In genomic region chr10:24209946-24210491, GRCh38 we compare ENCODE assay signal across 9 cellular contexts. TPM values are rescaled to one million over a fixed set of nuclear protein-coding genes. Genes with fewer than 3 reads are reported as not detected.
DNase-seq lines count a peak whose midpoint lies in the region; ATAC-seq, FAIRE-seq and TF ChIP-seq lines count a peak whose summit lies in the region.
"Had no signal": no experiment of that assay in that cellular context is flagged by ENCODE, and none has a peak within 500 bp of the region (broad histone marks: within the 10 kb centered on the region; RNA-seq: fewer than 3 reads in every experiment).

No MANE protein-coding gene starts in this region.

- TF ChIP-seq CTCF in H1 (IDR thresholded peaks at IDR 0.05; ENCODE audit: control extremely low read depth in 1 of 3, insufficient read depth in 1 of 3, low read depth in 1 of 3, low read length in 3 of 3) = no peak
- TF ChIP-seq CTCF in neural progenitor cell (IDR thresholded peaks at IDR 0.05) = no peak

- H3K27ac ChIP-seq in H1 (ENCODE audit: low read depth, low read length) (no peak overlapping the region), neural progenitor cell (peak overlapping the region; percentile 88)

- H3K4me3 ChIP-seq in H1 (ENCODE audit: extremely low read depth in 1 of 4, insufficient read depth in 2 of 4, low read depth in 3 of 4, low read length in 4 of 4) (peak overlapping the region; percentile 43 to 72 (median 68)), neural progenitor cell (peak overlapping the region; percentile 56)

- H2BK5ac ChIP-seq in H1 (ENCODE audit: low read depth, low read length) = no peak overlapping the region

- H2BK15ac ChIP-seq in H1 (ENCODE audit: low read length) = no peak overlapping the region

- 30% methylated on average over 12 of the region's 12 CpGs; no CpG with 5 or more reads in 1 of the 2 experiments for WGBS in H1 (ENCODE audit: extremely low coverage in 1 of 2, insufficient coverage in 1 of 2, insufficient read length in 1 of 2, insufficient replicate concordance in 2 of 2, low coverage in 1 of 2, low lambda C conversion rate in 2 of 2, missing lambda C conversion rate in 1 of 2), 2 experiments

- no peaks in the 10 kb centered on the region for H3K9me3 Mint-ChIP-seq in neural progenitor cell
- H3K9me3 Mint-ChIP-seq: central memory CD8-positive, alpha-beta T cell had no signal

- no peaks in the 10 kb centered on the region; the same call in 1 of the 2 replicates for H3K23me2 ChIP-seq in H1 (ENCODE audit: low read depth, low read length)

- H3K18ac ChIP-seq in H1 (ENCODE audit: extremely low read depth, low read length) = peak overlapping the region; percentile 39; the same call in 1 of the 2 replicates

- FAIRE-seq in H1 (lab: Jason Lieb, UNC) = no peak

- H3K9me3 ChIP-seq in H1 (ENCODE audit: insufficient read depth in 2 of 2, low read depth in 1 of 2, low read length in 1 of 2) = no peaks in the 10 kb centered on the region
- no peaks in the 10 kb centered on the region for H3K9me3 ChIP-seq in neural progenitor cell (ENCODE audit: low read depth)

- peak overlapping the region; percentile 74 to 75 for H3K4me2 ChIP-seq in H1 (ENCODE audit: insufficient read depth in 1 of 2, low read depth in 2 of 2, low read length in 2 of 2)
- peak overlapping the region; percentile 86 for H3K4me2 ChIP-seq in neural progenitor cell

- peak; percentile 64 for ATAC-seq in HG02571 (IDR thresholded peaks at IDR 0.05; ENCODE audit: unreplicated experiment)

- H3K79me1 ChIP-seq in H1 (ENCODE audit: low read depth, low read length) = peaks cover 3% of the 10 kb centered on the region

- H2AFZ ChIP-seq in H1 (ENCODE audit: low read length) (no peak overlapping the region), neural progenitor cell (replicated peaks) (no peak overlapping the region)

- POLR2A ChIA-PET in H1 (lab: Charles Lee; ENCODE audit: partially characterized antibody) = interaction anchor here (0.6 to 1.8 kb wide), 7 partner anchors 9 to 694 kb away, joined by 3 to 7 read pairs (median 3); no protein-coding TSS in a partner anchor

- H3K36me3 ChIP-seq in H1 (ENCODE audit: control insufficient read depth in 2 of 4, insufficient read depth in 4 of 4, low read length in 3 of 4) = no peaks in the 10 kb centered on the region
- no peaks in the 10 kb centered on the region for H3K36me3 ChIP-seq in neural progenitor cell

- no peak for TF ChIP-seq EP300 in H1 (IDR thresholded peaks at IDR 0.05; ENCODE audit: borderline replicate concordance in 1 of 2, low read depth in 2 of 2, low read length in 2 of 2)

- peak overlapping the region; percentile 98 for H3K27ac Mint-ChIP-seq in neural progenitor cell

- H3K27me3 Mint-ChIP-seq in neural progenitor cell (ENCODE audit: insufficient read depth, low read depth) = peaks cover 10% of the 10 kb centered on the region

- H3K23ac ChIP-seq in H1 (ENCODE audit: insufficient read length) = no peak overlapping the region

- TF ChIP-seq POLR2A in H1 (IDR thresholded peaks at IDR 0.05; ENCODE audit: control extremely low read depth in 1 of 2, low read depth in 2 of 2, low read length in 2 of 2) = no peak

- H3K14ac ChIP-seq in H1 (ENCODE audit: insufficient read length) = no peak overlapping the region

- H4K5ac ChIP-seq in H1 (ENCODE audit: insufficient read length, low read depth, low read length) = no peak overlapping the region

- H3F3A ChIP-seq in neural progenitor cell (ENCODE audit: low read depth) = peaks cover 48% of the 10 kb centered on the region

- no peak overlapping the region for H2BK120ac ChIP-seq in H1 (replicated peaks; ENCODE audit: low read depth, low read length)

- CTCF ChIA-PET in H1 (lab: Charles Lee; ENCODE audit: partially characterized antibody) = interaction anchor here (0.7 to 1.2 kb wide), 3 partner anchors 14 to 336 kb away, joined by 3 to 4 read pairs (median 4); no protein-coding TSS in a partner anchor

- H3K4me1 ChIP-seq in H1 (replicated peaks in 1 of 4; ENCODE audit: control insufficient read depth in 3 of 4, insufficient read depth in 4 of 4, low read length in 3 of 4) (peaks cover 1 to 26% (median 19%) of the 10 kb centered on the region in 4 experiments; a peak in 6 of 7 replicates), neural progenitor cell (peaks cover 57% of the 10 kb centered on the region)

- H3K4ac ChIP-seq in H1 (replicated peaks; ENCODE audit: insufficient read length, low read depth, low read length) = no peak overlapping the region

- no peak overlapping the region for H4K8ac ChIP-seq in H1 (ENCODE audit: extremely low read depth, insufficient read depth, low read length)

- no peak overlapping the region for H2BK12ac ChIP-seq in H1 (ENCODE audit: low read depth, low read length)

- H3K9ac ChIP-seq in H1 (replicated peaks in 1 of 4; ENCODE audit: extremely low read depth in 1 of 4, low read depth in 3 of 4, low read length in 3 of 4) (peak overlapping the region in 1 of 4 experiments; percentile 54; a peak in 1 of 7 replicates), neural progenitor cell (no peak overlapping the region)

- no peaks in the 10 kb centered on the region for H4K20me1 ChIP-seq in H1 (replicated peaks in 1 of 2; ENCODE audit: control insufficient read depth in 1 of 2, insufficient read depth in 2 of 2, low read length in 2 of 2)
- H4K20me1 ChIP-seq in neural progenitor cell (ENCODE audit: low read depth) = no peaks in the 10 kb centered on the region

- TF ChIP-seq RAD21 in H1 (IDR thresholded peaks at IDR 0.05 in 1 of 2, conservative IDR thresholded peaks at IDR 0.05 in 1 of 2; ENCODE audit: low read depth in 2 of 2, low read length in 2 of 2) = no peak

- peaks cover 66% of the 10 kb centered on the region for H3K4me1 Mint-ChIP-seq in neural progenitor cell
- H3K4me1 Mint-ChIP-seq: central memory CD8-positive, alpha-beta T cell had no signal

- no peak overlapping the region for H3K56ac ChIP-seq in H1 (replicated peaks; ENCODE audit: insufficient read length, low read depth, low read length)

- peak overlapping the region; percentile 90 for H3K4me3 Mint-ChIP-seq in neural progenitor cell
- H3K4me3 Mint-ChIP-seq: central memory CD8-positive, alpha-beta T cell had no signal

- H4K91ac ChIP-seq in H1 (replicated peaks; ENCODE audit: insufficient read length, low read length) = peak overlapping the region; percentile 7

- H3K36me3 Mint-ChIP-seq in neural progenitor cell = peaks cover 3% of the 10 kb centered on the region

- H3K79me2 ChIP-seq in H1 (ENCODE audit: control insufficient read depth in 1 of 2, insufficient read depth in 2 of 2, low read length in 2 of 2) = peaks cover 0 to 25% of the 10 kb centered on the region in 2 experiments; a peak in 1 of 4 replicates
- peaks cover 25% of the 10 kb centered on the region for H3K79me2 ChIP-seq in neural progenitor cell (ENCODE audit: low read depth)

- no peak overlapping the region for H2AK5ac ChIP-seq in H1 (ENCODE audit: low read depth, low read length)

- no peaks in the 10 kb centered on the region for H3K27me3 ChIP-seq in H1 (replicated peaks in 1 of 4; ENCODE audit: control insufficient read depth in 3 of 4, extremely low read depth in 1 of 4, insufficient read depth in 3 of 4, low read length in 3 of 4)
- no peaks in the 10 kb centered on the region for H3K27me3 ChIP-seq in neural progenitor cell

- DNase-seq in NCI-H2171 treated with DMSO at 0.1 percent for 48 hours (lab: John Stamatoyannopoulos, UW) (peak; percentile 7), NCI-H2171 (lab: John Stamatoyannopoulos, UW) (no peak), NCI-H226 (peak; percentile 81), H1 (ENCODE audit: low read depth in 1 of 2, low spot score in 2 of 2) (no peak), neural progenitor cell (ENCODE audit: low spot score) (no peak), DMS79 treated with DMSO at 0.1 percent for 48 hours (lab: John Stamatoyannopoulos, UW) (no peak)
- DNase-seq in effector CD8-positive, alpha-beta T cell (lab: John Stamatoyannopoulos, UW) = no peak

- H2BK20ac ChIP-seq in H1 (ENCODE audit: low read length) = no peak overlapping the region

TF ChIP-seq in H1, 55 proteins besides CTCF, POLR2A, EP300 and RAD21:
- TF ChIP-seq CBX8 (IDR thresholded peaks at IDR 0.05; ENCODE audit: borderline replicate concordance, low read depth, low read length) (no peak), RFX5 (IDR thresholded peaks at IDR 0.05; ENCODE audit: borderline replicate concordance, low read depth, low read length) (no peak)

RNA-seq across cellular contexts. Expression of gene KIAA1217, which starts 1.1 kb away (rescaled TPM):
- total RNA-seq in H1 (2021; fragmentation: NEBNext Ultra II Directional; extraction: Animal tissue kit (Norgen Biotek cat#: 25700)) = 13.6 and 15.6 TPM in 2 replicates
- 3.7 and 4.5 TPM in 2 replicates for polyA plus RNA-seq in H1 (2011; rRNA removed)
- 2.7 TPM for polyA plus RNA-seq in H1 (2011; cell fraction: cytosol; rRNA removed)
- 10.3 TPM for polyA plus RNA-seq in H1 (2011; cell fraction: nucleus; rRNA removed)
- 9.4 to 11.3 TPM (median 10.3 TPM) in 4 replicates for polyA plus RNA-seq in H1 (2012, experiment 1 of 2)
- polyA plus RNA-seq in H1 (2012, experiment 2 of 2) = 0.55 TPM
- 9.1 TPM for polyA plus RNA-seq in H1 (2013, experiment 1 of 2)
- polyA plus RNA-seq in H1 (2013, experiment 2 of 2) = 9.0 TPM
- 10.3 and 12.9 TPM in 2 replicates for polyA minus RNA-seq in H1 (2011; rRNA and poly(A)+ RNA removed)
- 6.1 TPM for polyA minus RNA-seq in H1 (2011; cell fraction: cytosol; rRNA and poly(A)+ RNA removed)
- polyA minus RNA-seq in H1 (2011; cell fraction: nucleus; rRNA and poly(A)+ RNA removed) = 26.3 TPM
- total RNA-seq in neural progenitor cell (ENCODE audit: low replicate concordance) = 13.1 and 14.6 TPM in 2 replicates

Comparison
In these comparisons a context has a peak if more than half of its experiments do, and no peak if none do; other contexts are left out.
1. DNase-seq: peak in NCI-H2171 treated with DMSO at 0.1 percent for 48 hours (single experiment) and NCI-H226 (single experiment); none in NCI-H2171 (single experiment), H1 (0 of 2), neural progenitor cell (single experiment), effector CD8-positive, alpha-beta T cell (single experiment) and DMS79 treated with DMSO at 0.1 percent for 48 hours (single experiment).